1 cellular context compared by ENCODE assay signal in the genomic region with DNA sequence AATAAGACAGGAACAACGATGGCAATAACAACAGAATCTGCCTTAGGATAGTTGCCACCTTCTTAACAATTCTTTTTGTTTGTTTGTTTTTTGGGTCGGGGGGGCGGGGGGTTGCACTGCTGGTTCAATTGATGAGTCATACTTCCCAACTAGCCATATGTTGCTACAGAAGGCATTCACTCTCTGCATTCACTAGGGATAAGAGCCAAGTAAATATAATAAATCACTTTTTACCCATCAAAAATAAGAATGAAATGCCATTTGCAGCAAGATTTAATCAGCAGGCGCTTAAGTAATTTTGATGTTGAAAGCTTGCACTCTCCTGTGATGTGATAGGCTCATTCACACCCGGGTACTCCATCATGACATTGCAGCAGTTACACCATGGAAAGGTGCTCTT.
A peak's percentile ranks its signal among the peaks of the same experiment; 100 is the strongest.
TF ChIP-seq lines count a peak whose summit lies in the region.

No MANE protein-coding gene starts in this region.

TF ChIP-seq in K562, 482 proteins besides CTCF, POLR2A, EP300 and RAD21 (continued from another document):
- TF ChIP-seq, protein P1, sequence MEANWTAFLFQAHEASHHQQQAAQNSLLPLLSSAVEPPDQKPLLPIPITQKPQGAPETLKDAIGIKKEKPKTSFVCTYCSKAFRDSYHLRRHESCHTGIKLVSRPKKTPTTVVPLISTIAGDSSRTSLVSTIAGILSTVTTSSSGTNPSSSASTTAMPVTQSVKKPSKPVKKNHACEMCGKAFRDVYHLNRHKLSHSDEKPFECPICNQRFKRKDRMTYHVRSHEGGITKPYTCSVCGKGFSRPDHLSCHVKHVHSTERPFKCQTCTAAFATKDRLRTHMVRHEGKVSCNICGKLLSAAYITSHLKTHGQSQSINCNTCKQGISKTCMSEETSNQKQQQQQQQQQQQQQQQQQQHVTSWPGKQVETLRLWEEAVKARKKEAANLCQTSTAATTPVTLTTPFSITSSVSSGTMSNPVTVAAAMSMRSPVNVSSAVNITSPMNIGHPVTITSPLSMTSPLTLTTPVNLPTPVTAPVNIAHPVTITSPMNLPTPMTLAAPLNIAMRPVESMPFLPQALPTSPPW (CRISPR knock-in tag; IDR thresholded peaks at IDR 0.05), result peak; percentile 56
- TF ChIP-seq ZC3H4 (CRISPR knock-in tag; IDR thresholded peaks at IDR 0.05; ENCODE audit: borderline replicate concordance), result no peak
- TF ChIP-seq JUND (IDR thresholded peaks at IDR 0.05; ENCODE audit: borderline replicate concordance, low read depth, low read length), result peak; percentile 12; the same call in 1 of the 2 replicates
- no peak for TF ChIP-seq JUND (tag; IDR thresholded peaks at IDR 0.05; ENCODE audit: borderline replicate concordance, low read depth, low read length)
TF ChIP-seq in K562: peak in this region for 3.
